22 cellular contexts compared by ENCODE assay signal in genomic region chr4:13092702-13093101, GRCh38.
"Had no signal": no experiment of that assay in that cellular context is flagged by ENCODE, and none has a peak within 500 bp of the region (broad histone marks: within the 10 kb centered on the region; RNA-seq: fewer than 3 reads in every experiment).

No MANE protein-coding gene starts in this region.

- H3K36me3 Mint-ChIP-seq: brain; stimulated activated effector memory CD8-positive, alpha-beta T cell treated with anti-CD3 and anti-CD28 coated beads, Interleukin-12 subunit alpha, Interleukin-12 subunit beta, amount 100 ng/mL, for 72 hours; T-cell had no signal

- H3K27ac Mint-ChIP-seq: activated CD4-positive, alpha-beta T cell treated with anti-CD3 and anti-CD28 coated beads for 36 hours; activated CD8-positive, alpha-beta T cell treated with anti-CD3 and anti-CD28 coated beads, Interleukin-2, amount 10 ng/mL, durations not matched to agents 7 days and 5 days; brain; dendritic cell treated with granulocyte-macrophage colony-stimulating factor and Interleukin-4, amounts not matched to agents 40 ng/mL and 50 ng/mL, for 4 days; endodermal cell; stimulated activated effector memory CD8-positive, alpha-beta T cell treated with anti-CD3 and anti-CD28 coated beads, Interleukin-12 subunit alpha, Interleukin-12 subunit beta, amount 100 ng/mL, for 72 hours; T-cell had no signal

- H3K36me3 ChIP-seq: left lung, pancreas, suprapubic skin, upper lobe of right lung had no signal

- H3K4me3 ChIP-seq: left lung, pancreas, SK-N-MC, suprapubic skin, upper lobe of right lung had no signal

- H3K4me1 ChIP-seq: foreskin keratinocyte, left lung, pancreas had no signal

- H3K4me1 Mint-ChIP-seq: activated CD4-positive, alpha-beta T cell treated with anti-CD3 and anti-CD28 coated beads for 36 hours; brain; stimulated activated effector memory CD8-positive, alpha-beta T cell treated with anti-CD3 and anti-CD28 coated beads, Interleukin-12 subunit alpha, Interleukin-12 subunit beta, amount 100 ng/mL, for 72 hours; T-cell had no signal

- H3K27ac ChIP-seq: foreskin keratinocyte, left lung, pancreas, SK-N-MC, suprapubic skin, upper lobe of right lung, VCaP had no signal

- H3K27me3 Mint-ChIP-seq: brain; dendritic cell treated with granulocyte-macrophage colony-stimulating factor and Interleukin-4, amounts not matched to agents 40 ng/mL and 50 ng/mL, for 4 days; T-cell had no signal

- H3K9me3 Mint-ChIP-seq: brain had no signal

- H3K9me3 ChIP-seq: left lung, pancreas, suprapubic skin, upper lobe of right lung had no signal

- DNase-seq: activated CD4-positive, alpha-beta T cell treated with anti-CD3 and anti-CD28 coated beads for 36 hours; activated CD8-positive, alpha-beta memory T cell treated with anti-CD3 and anti-CD28 coated beads, Interleukin-2, amount 50 U/mL, for 48 hours; activated CD8-positive, alpha-beta T cell treated with anti-CD3 and anti-CD28 coated beads, Interleukin-2, amount 10 ng/mL, durations not matched to agents 7 days and 5 days; cerebellar nuclear complex; endodermal cell; erythroblast; foreskin keratinocyte; islet precursor cell; left lung; mesendoderm; pancreas; small intestine; T-cell; T1000; upper lobe of right lung had no signal

- H3K4me3 Mint-ChIP-seq: activated CD4-positive, alpha-beta T cell treated with anti-CD3 and anti-CD28 coated beads for 36 hours; activated CD8-positive, alpha-beta T cell treated with anti-CD3 and anti-CD28 coated beads, Interleukin-2, amount 10 ng/mL, durations not matched to agents 7 days and 5 days; brain; dendritic cell treated with granulocyte-macrophage colony-stimulating factor and Interleukin-4, amounts not matched to agents 40 ng/mL and 50 ng/mL, for 4 days; endodermal cell; neural crest cell; stimulated activated effector memory CD8-positive, alpha-beta T cell treated with anti-CD3 and anti-CD28 coated beads, Interleukin-12 subunit alpha, Interleukin-12 subunit beta, amount 100 ng/mL, for 72 hours; T-cell had no signal

- ATAC-seq: activated CD4-positive, alpha-beta T cell treated with anti-CD3 and anti-CD28 coated beads for 36 hours; activated CD8-positive, alpha-beta T cell treated with anti-CD3 and anti-CD28 coated beads, Interleukin-2, amount 10 ng/mL, durations not matched to agents 7 days and 5 days; foreskin keratinocyte; left lung; stimulated activated effector memory CD8-positive, alpha-beta T cell treated with anti-CD3 and anti-CD28 coated beads, Interleukin-12 subunit alpha, Interleukin-12 subunit beta, amount 100 ng/mL, for 72 hours; T-cell; upper lobe of right lung had no signal

- H3K27me3 ChIP-seq: foreskin keratinocyte, left lung, pancreas, suprapubic skin, upper lobe of right lung had no signal

- FAIRE-seq: pancreas, small intestine had no signal
